In the genomic region with DNA sequence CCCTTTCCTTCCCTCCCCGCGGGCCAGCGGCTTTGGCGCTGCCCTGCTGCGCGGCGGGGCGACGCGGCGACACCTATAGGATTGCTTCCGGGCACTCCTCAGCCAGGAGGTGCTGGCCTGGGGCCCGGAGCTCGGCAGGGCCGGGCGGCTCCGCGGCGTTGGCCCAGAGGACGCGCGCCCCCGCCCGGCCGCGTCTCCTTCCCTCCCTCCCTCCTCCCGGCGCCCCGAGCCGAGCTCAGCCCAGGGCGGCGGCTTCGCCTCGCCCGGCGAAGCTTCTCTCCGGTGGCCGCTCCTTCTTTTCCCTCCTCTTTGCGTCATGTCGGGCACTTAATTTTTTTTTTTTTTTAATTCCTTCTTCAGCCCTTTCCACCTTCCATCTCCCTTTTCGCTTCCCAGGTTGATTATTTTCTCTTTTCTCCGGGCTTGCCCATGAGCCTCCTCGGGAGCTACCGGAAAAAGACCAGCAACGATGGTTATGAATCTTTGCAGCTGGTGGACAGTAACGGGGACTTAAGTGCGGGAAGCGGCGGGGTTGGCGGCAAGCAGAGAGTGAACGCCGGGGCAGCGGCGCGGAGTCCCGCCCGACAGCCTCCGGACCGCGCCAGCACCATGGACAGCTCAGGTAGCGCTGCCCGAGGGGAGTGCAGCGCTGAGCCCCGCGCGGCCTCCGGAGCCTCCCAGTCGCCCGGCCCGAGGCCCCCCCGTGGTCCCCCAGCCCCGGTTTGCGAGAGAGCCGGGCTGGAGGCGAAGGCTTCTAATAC, we compare ENCODE assay signal across 1 cellular context.
A peak's percentile ranks its signal among the peaks of the same experiment; 100 is the strongest.
TF ChIP-seq lines count a peak whose summit lies in the region.

DNAJC6 (plus strand) TSS at position 227 of the 761 bp plus-strand sequence; CDS start at position 430, 203 bp downstream.

TF ChIP-seq in HepG2, 621 proteins besides CTCF, POLR2A, EP300 and RAD21 (continued from another document and continues in another):
- TF ChIP-seq, protein P1, sequence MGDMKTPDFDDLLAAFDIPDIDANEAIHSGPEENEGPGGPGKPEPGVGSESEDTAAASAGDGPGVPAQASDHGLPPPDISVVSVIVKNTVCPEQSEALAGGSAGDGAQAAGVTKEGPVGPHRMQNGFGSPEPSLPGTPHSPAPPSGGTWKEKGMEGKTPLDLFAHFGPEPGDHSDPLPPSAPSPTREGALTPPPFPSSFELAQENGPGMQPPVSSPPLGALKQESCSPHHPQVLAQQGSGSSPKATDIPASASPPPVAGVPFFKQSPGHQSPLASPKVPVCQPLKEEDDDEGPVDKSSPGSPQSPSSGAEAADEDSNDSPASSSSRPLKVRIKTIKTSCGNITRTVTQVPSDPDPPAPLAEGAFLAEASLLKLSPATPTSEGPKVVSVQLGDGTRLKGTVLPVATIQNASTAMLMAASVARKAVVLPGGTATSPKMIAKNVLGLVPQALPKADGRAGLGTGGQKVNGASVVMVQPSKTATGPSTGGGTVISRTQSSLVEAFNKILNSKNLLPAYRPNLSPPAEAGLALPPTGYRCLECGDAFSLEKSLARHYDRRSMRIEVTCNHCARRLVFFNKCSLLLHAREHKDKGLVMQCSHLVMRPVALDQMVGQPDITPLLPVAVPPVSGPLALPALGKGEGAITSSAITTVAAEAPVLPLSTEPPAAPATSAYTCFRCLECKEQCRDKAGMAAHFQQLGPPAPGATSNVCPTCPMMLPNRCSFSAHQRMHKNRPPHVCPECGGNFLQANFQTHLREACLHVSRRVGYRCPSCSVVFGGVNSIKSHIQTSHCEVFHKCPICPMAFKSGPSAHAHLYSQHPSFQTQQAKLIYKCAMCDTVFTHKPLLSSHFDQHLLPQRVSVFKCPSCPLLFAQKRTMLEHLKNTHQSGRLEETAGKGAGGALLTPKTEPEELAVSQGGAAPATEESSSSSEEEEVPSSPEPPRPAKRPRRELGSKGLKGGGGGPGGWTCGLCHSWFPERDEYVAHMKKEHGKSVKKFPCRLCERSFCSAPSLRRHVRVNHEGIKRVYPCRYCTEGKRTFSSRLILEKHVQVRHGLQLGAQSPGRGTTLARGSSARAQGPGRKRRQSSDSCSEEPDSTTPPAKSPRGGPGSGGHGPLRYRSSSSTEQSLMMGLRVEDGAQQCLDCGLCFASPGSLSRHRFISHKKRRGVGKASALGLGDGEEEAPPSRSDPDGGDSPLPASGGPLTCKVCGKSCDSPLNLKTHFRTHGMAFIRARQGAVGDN (CRISPR knock-in tag; IDR thresholded peaks at IDR 0.05): peak; percentile 72
- TF ChIP-seq IKZF1 (IDR thresholded peaks at IDR 0.05) (no peak), ATF1 (CRISPR knock-in tag; IDR thresholded peaks at IDR 0.05) (no peak), MYNN (CRISPR knock-in tag; IDR thresholded peaks at IDR 0.05; ENCODE audit: low read depth) (peak; percentile 90; the same call in 1 of the 2 replicates), HNRNPL (IDR thresholded peaks at IDR 0.05; ENCODE audit: low read depth, low read length) (no peak), ZNF761 (CRISPR knock-in tag; conservative IDR thresholded peaks at IDR 0.05) (peak; percentile 79; the same call in 1 of the 2 replicates), XBP1 (CRISPR knock-in tag; IDR thresholded peaks at IDR 0.05) (0 out of 2 replicates have a peak, but pooled peaks have one; percentile 75), ZNF576 (CRISPR knock-in tag; IDR thresholded peaks at IDR 0.05) (0 out of 2 replicates have a peak, but pooled peaks have one; percentile 76), POLR2AphosphoS2 (IDR thresholded peaks at IDR 0.05; ENCODE audit: low read depth, low read length) (no peak), ZBTB14 (CRISPR knock-in tag; IDR thresholded peaks at IDR 0.05) (no peak; the same call in 1 of the 2 replicates), ZFX (CRISPR knock-in tag; IDR thresholded peaks at IDR 0.05; ENCODE audit: low read depth) (no peak), HMGXB4 (CRISPR knock-in tag; IDR thresholded peaks at IDR 0.05; ENCODE audit: borderline replicate concordance in 1 of 2, low read depth in 1 of 2) (no peak), THYN1 (CRISPR knock-in tag; IDR thresholded peaks at IDR 0.05; ENCODE audit: borderline replicate concordance, low read depth) (no peak), BCL3 (CRISPR knock-in tag; IDR thresholded peaks at IDR 0.05) (no peak; the same call in 1 of the 2 replicates), RFX1 (IDR thresholded peaks at IDR 0.05) (no peak), ZNF251 (CRISPR knock-in tag; IDR thresholded peaks at IDR 0.05) (0 out of 2 replicates have a peak, but pooled peaks have one; percentile 63), NFYC (CRISPR knock-in tag; IDR thresholded peaks at IDR 0.05) (no peak), PHF21A (CRISPR knock-in tag; IDR thresholded peaks at IDR 0.05) (0 out of 2 replicates have a peak, but pooled peaks have one; percentile 17), ZNF232 (CRISPR knock-in tag; IDR thresholded peaks at IDR 0.05; ENCODE audit: borderline replicate concordance) (peak; percentile 98), GTF2F1 (IDR thresholded peaks at IDR 0.05; ENCODE audit: low read length) (no peak), ZNF572 (CRISPR knock-in tag; IDR thresholded peaks at IDR 0.05) (no peak), WIZ (CRISPR knock-in tag; IDR thresholded peaks at IDR 0.05) (peak; percentile 99), GABPA (IDR thresholded peaks at IDR 0.05; ENCODE audit: low read depth, low read length) (no peak), GABPA (CRISPR knock-in tag; IDR thresholded peaks at IDR 0.05; ENCODE audit: low read depth) (no peak), TBL1XR1 (IDR thresholded peaks at IDR 0.05; ENCODE audit: borderline replicate concordance, low read length, partially characterized antibody) (no peak), ZSCAN9 (CRISPR knock-in tag; IDR thresholded peaks at IDR 0.05; ENCODE audit: borderline replicate concordance) (peak; percentile 97), NR2C2 (CRISPR knock-in tag; IDR thresholded peaks at IDR 0.05; ENCODE audit: borderline replicate concordance) (peak; percentile 32; the same call in 1 of the 2 replicates), SNAI1 (CRISPR knock-in tag; IDR thresholded peaks at IDR 0.05; ENCODE audit: borderline replicate concordance) (peak; percentile 85), ZMAT3 (CRISPR knock-in tag; conservative IDR thresholded peaks at IDR 0.05) (peak; percentile 94), POLR2AphosphoS5 (IDR thresholded peaks at IDR 0.05; ENCODE audit: low read depth, low read length) (no peak), EHMT2 (IDR thresholded peaks at IDR 0.05; ENCODE audit: borderline replicate concordance, low read depth, low read length) (peak; percentile 89)
- TF ChIP-seq, protein P2, sequence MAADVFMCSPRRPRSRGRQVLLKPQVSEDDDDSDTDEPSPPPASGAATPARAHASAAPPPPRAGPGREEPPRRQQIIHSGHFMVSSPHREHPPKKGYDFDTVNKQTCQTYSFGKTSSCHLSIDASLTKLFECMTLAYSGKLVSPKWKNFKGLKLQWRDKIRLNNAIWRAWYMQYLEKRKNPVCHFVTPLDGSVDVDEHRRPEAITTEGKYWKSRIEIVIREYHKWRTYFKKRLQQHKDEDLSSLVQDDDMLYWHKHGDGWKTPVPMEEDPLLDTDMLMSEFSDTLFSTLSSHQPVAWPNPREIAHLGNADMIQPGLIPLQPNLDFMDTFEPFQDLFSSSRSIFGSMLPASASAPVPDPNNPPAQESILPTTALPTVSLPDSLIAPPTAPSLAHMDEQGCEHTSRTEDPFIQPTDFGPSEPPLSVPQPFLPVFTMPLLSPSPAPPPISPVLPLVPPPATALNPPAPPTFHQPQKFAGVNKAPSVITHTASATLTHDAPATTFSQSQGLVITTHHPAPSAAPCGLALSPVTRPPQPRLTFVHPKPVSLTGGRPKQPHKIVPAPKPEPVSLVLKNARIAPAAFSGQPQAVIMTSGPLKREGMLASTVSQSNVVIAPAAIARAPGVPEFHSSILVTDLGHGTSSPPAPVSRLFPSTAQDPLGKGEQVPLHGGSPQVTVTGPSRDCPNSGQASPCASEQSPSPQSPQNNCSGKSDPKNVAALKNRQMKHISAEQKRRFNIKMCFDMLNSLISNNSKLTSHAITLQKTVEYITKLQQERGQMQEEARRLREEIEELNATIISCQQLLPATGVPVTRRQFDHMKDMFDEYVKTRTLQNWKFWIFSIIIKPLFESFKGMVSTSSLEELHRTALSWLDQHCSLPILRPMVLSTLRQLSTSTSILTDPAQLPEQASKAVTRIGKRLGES (CRISPR knock-in tag; IDR thresholded peaks at IDR 0.05; ENCODE audit: borderline replicate concordance): peak; percentile 94
- TF ChIP-seq, protein P3, sequence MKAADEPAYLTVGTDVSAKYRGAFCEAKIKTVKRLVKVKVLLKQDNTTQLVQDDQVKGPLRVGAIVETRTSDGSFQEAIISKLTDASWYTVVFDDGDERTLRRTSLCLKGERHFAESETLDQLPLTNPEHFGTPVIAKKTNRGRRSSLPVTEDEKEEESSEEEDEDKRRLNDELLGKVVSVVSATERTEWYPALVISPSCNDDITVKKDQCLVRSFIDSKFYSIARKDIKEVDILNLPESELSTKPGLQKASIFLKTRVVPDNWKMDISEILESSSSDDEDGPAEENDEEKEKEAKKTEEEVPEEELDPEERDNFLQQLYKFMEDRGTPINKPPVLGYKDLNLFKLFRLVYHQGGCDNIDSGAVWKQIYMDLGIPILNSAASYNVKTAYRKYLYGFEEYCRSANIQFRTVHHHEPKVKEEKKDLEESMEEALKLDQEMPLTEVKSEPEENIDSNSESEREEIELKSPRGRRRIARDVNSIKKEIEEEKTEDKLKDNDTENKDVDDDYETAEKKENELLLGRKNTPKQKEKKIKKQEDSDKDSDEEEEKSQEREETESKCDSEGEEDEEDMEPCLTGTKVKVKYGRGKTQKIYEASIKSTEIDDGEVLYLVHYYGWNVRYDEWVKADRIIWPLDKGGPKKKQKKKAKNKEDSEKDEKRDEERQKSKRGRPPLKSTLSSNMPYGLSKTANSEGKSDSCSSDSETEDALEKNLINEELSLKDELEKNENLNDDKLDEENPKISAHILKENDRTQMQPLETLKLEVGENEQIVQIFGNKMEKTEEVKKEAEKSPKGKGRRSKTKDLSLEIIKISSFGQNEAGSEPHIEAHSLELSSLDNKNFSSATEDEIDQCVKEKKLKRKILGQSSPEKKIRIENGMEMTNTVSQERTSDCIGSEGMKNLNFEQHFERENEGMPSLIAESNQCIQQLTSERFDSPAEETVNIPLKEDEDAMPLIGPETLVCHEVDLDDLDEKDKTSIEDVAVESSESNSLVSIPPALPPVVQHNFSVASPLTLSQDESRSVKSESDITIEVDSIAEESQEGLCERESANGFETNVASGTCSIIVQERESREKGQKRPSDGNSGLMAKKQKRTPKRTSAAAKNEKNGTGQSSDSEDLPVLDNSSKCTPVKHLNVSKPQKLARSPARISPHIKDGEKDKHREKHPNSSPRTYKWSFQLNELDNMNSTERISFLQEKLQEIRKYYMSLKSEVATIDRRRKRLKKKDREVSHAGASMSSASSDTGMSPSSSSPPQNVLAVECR (CRISPR knock-in tag; IDR thresholded peaks at IDR 0.05; ENCODE audit: borderline replicate concordance): peak; percentile 86; the same call in 1 of the 2 replicates
- TF ChIP-seq, protein P4, sequence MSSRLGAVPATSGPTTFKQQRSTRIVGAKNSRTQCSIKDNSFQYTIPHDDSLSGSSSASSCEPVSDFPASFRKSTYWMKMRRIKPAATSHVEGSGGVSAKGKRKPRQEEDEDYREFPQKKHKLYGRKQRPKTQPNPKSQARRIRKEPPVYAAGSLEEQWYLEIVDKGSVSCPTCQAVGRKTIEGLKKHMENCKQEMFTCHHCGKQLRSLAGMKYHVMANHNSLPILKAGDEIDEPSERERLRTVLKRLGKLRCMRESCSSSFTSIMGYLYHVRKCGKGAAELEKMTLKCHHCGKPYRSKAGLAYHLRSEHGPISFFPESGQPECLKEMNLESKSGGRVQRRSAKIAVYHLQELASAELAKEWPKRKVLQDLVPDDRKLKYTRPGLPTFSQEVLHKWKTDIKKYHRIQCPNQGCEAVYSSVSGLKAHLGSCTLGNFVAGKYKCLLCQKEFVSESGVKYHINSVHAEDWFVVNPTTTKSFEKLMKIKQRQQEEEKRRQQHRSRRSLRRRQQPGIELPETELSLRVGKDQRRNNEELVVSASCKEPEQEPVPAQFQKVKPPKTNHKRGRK (CRISPR knock-in tag; IDR thresholded peaks at IDR 0.05): no peak
- TF ChIP-seq, protein P5, sequence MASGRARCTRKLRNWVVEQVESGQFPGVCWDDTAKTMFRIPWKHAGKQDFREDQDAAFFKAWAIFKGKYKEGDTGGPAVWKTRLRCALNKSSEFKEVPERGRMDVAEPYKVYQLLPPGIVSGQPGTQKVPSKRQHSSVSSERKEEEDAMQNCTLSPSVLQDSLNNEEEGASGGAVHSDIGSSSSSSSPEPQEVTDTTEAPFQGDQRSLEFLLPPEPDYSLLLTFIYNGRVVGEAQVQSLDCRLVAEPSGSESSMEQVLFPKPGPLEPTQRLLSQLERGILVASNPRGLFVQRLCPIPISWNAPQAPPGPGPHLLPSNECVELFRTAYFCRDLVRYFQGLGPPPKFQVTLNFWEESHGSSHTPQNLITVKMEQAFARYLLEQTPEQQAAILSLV (CRISPR knock-in tag; IDR thresholded peaks at IDR 0.05; ENCODE audit: borderline replicate concordance): peak; percentile 96
